Comparison of ENCODE assay signal across 8 cellular contexts in genomic region chr3:15815696-15816095, GRCh38. TPM values are rescaled to one million over a fixed set of nuclear protein-coding genes. Genes with fewer than 3 reads are reported as not detected.
DNase-seq lines count a peak whose midpoint lies in the region; ATAC-seq, FAIRE-seq and TF ChIP-seq lines count a peak whose summit lies in the region.

No MANE protein-coding gene starts in this region.

- TF ChIP-seq EP300 in K562 (IDR thresholded peaks at IDR 0.05; ENCODE audit: low read length): no peak

- in situ Hi-C loops in K562 (cut with MboI): loop anchor here (10.0 kb wide), 1 partner anchor 359 kb away; the partner anchor contains the start of gene GALNT15

- TF ChIP-seq CTCF in KMS-11 (conservative IDR thresholded peaks at IDR 0.05; ENCODE audit: low read depth, low read length) (0 out of 2 replicates have a peak, but pooled peaks have one; percentile 9), K562 (IDR thresholded peaks at IDR 0.05 in 2 of 3, conservative IDR thresholded peaks at IDR 0.05 in 1 of 3; ENCODE audit: insufficient read depth in 2 of 3, low read depth in 1 of 3, low read length in 3 of 3) (peak in 1 of 3 experiments; percentile 59; a peak in 2 of 6 replicates), right lobe of liver (IDR thresholded peaks at IDR 0.05) (peak; percentile 39 to 59 (median 50))

- no peaks in the 10 kb centered on the region for H3K36me3 Mint-ChIP-seq in immature natural killer cell

- DNase-seq in COR-L47 (lab: John Stamatoyannopoulos, UW): peak; percentile 52
- DNase-seq in K562 (ENCODE audit: extremely low read depth in 1 of 4, low spot score in 3 of 4): peak in 1 of 4 experiments; percentile 34
- no peak for DNase-seq in right lobe of liver
- DNase-seq in immature natural killer cell: no peak
- no peak for DNase-seq in NCI-H345 treated with DMSO at 0.1 percent for 48 hours (lab: John Stamatoyannopoulos, UW; ENCODE audit: unreplicated experiment)

- H3K79me2 ChIP-seq in KMS-11 (ENCODE audit: insufficient read depth, low read depth) (0 out of 2 replicates have a peak, but pooled peaks cover 6% of the 10 kb centered on the region), K562 (ENCODE audit: control insufficient read depth, insufficient read depth, low read length) (peaks cover 65% of the 10 kb centered on the region)

- H2AFZ ChIP-seq in KMS-11 (ENCODE audit: low read depth): no peak overlapping the region
- H2AFZ ChIP-seq in K562 (ENCODE audit: low read depth, low read length): no peak overlapping the region

- no peak overlapping the region for H3K4me2 ChIP-seq in KMS-11
- H3K4me2 ChIP-seq in K562 (ENCODE audit: insufficient read depth, low read length): no peak overlapping the region

- H3K4me1 ChIP-seq in KMS-11 (ENCODE audit: low read depth, poor library complexity, severe bottlenecking) (peaks cover 56% of the 10 kb centered on the region), K562 (replicated peaks in 1 of 2; ENCODE audit: control insufficient read depth in 2 of 2, insufficient read depth in 2 of 2, low read length in 2 of 2) (no peaks in the 10 kb centered on the region), right lobe of liver (peaks cover 0 to 12% (median 2%) of the 10 kb centered on the region in 4 donors)

- no peaks in the 10 kb centered on the region for H3K27me3 ChIP-seq in KMS-11 (ENCODE audit: insufficient read depth, low read depth)
- no peaks in the 10 kb centered on the region for H3K27me3 ChIP-seq in K562 (ENCODE audit: control insufficient read depth in 2 of 2, insufficient read depth in 2 of 2, low read length in 2 of 2)
- no peaks in the 10 kb centered on the region for H3K27me3 ChIP-seq in right lobe of liver

- H3K4me3 ChIP-seq in KMS-11 (IDR thresholded peaks at IDR 0.05; ENCODE audit: insufficient read depth, low read depth, low read length) (no peak overlapping the region), K562 (no peak overlapping the region), right lobe of liver (no peak overlapping the region)

- no peaks in the 10 kb centered on the region for H4K20me1 ChIP-seq in KMS-11 (ENCODE audit: insufficient read depth)
- peaks cover 3% of the 10 kb centered on the region; the same call in 1 of the 2 replicates for H4K20me1 ChIP-seq in K562 (replicated peaks; ENCODE audit: control insufficient read depth, insufficient read depth, low read length)

- H3K27ac Mint-ChIP-seq in immature natural killer cell: peak overlapping the region in 1 of 6 donors; percentile 24

- 54% methylated on average over 4 of the region's 4 CpGs for WGBS in K562 (ENCODE audit: insufficient coverage, low coverage, missing lambda C conversion rate)
- WGBS in right lobe of liver (ENCODE audit: insufficient coverage, low coverage, low lambda C conversion rate, missing lambda C conversion rate): 18% methylated on average over 4 of the region's 4 CpGs

- H3K4me1 Mint-ChIP-seq in immature natural killer cell: peaks cover 23 to 27% of the 10 kb centered on the region in 2 donors

- no peak overlapping the region for H3K4me3 Mint-ChIP-seq in immature natural killer cell

- TF ChIP-seq RAD21 in K562 (CRISPR knock-in tag; conservative IDR thresholded peaks at IDR 0.05 in 1 of 2, IDR thresholded peaks at IDR 0.05 in 1 of 2): peak; percentile 64 to 82

- intact Hi-C loops in K562 (cut with micrococcal nuclease): loop anchor here (1.0 to 2.0 kb wide), 3 partner anchors 233 to 432 kb away; no protein-coding TSS in a partner anchor
- intact Hi-C loops in right lobe of liver (cut with DNase I): no loop called here

- no peaks in the 10 kb centered on the region for H3K27me3 Mint-ChIP-seq in immature natural killer cell (ENCODE audit: low read depth in 3 of 3)

- FAIRE-seq in K562 (lab: Jason Lieb, UNC): no peak

- BruUV-seq in K562 (replicated peaks; lab: Mats Ljungman, UMichigan): no TSS peak

- POLR2A ChIA-PET in K562 (lab: Yijun Ruan, JAX): no interaction called here

- TF ChIP-seq POLR2A in K562 (conservative IDR thresholded peaks at IDR 0.05) (no peak), right lobe of liver (IDR thresholded peaks at IDR 0.05) (no peak)

- H3K36me3 ChIP-seq in KMS-11 (ENCODE audit: insufficient read depth) (no peaks in the 10 kb centered on the region), K562 (ENCODE audit: control insufficient read depth, insufficient read depth, low read length) (no peaks in the 10 kb centered on the region), right lobe of liver (no peaks in the 10 kb centered on the region)

- H3K9ac ChIP-seq in KMS-11: no peak overlapping the region
- no peak overlapping the region for H3K9ac ChIP-seq in K562 (ENCODE audit: insufficient read depth in 1 of 2, low read depth in 2 of 2, low read length in 2 of 2)

- CTCF ChIA-PET in K562 (lab: Yijun Ruan, JAX; ENCODE audit: low intra/inter-chr PET ratio): interaction anchor here (0.9 to 1.7 kb wide), 3 partner anchors 362 to 432 kb away, joined by 3 to 8 read pairs (median 4); no protein-coding TSS in a partner anchor

- H3K9me3 ChIP-seq in K562 (replicated peaks; ENCODE audit: control insufficient read depth, insufficient read depth, low read depth, low read length): no peaks in the 10 kb centered on the region
- no peaks in the 10 kb centered on the region for H3K9me3 ChIP-seq in right lobe of liver

- no peaks in the 10 kb centered on the region for H3K9me1 ChIP-seq in K562 (ENCODE audit: control insufficient read depth, insufficient read depth, low read length)

- ATAC-seq in K562 (peak; percentile 43; the same call in 1 of the 3 replicates), right lobe of liver (peak; percentile 68 to 73 (median 70)), GM19455 (IDR thresholded peaks at IDR 0.05; ENCODE audit: unreplicated experiment) (no peak), HG03565 (IDR thresholded peaks at IDR 0.05; ENCODE audit: unreplicated experiment) (no peak)

- H3K9me3 Mint-ChIP-seq in immature natural killer cell: no peaks in the 10 kb centered on the region

- H3K27ac ChIP-seq in KMS-11 (no peak overlapping the region), K562 (ENCODE audit: extremely low read depth, low read depth, low read length) (no peak overlapping the region), right lobe of liver (peak overlapping the region in 1 of 3 donors; percentile 24)

TF ChIP-seq in K562, 482 proteins besides CTCF, POLR2A, EP300 and RAD21 (continues in another document):
- TF ChIP-seq PRDM10 (IDR thresholded peaks at IDR 0.05; ENCODE audit: partially characterized antibody) (no peak), JUN (IDR thresholded peaks at IDR 0.05; ENCODE audit: borderline replicate concordance, low read depth, low read length) (no peak), JUN (CRISPR knock-in tag; IDR thresholded peaks at IDR 0.05; ENCODE audit: borderline replicate concordance) (no peak), FOXK2 (conservative IDR thresholded peaks at IDR 0.05 in 1 of 2, IDR thresholded peaks at IDR 0.05 in 1 of 2; ENCODE audit: low read depth in 2 of 2) (no peak), PHB (CRISPR knock-in tag; IDR thresholded peaks at IDR 0.05) (no peak)

RNA-seq across cellular contexts. Expression of gene ANKRD28, which starts 17.9 kb away (rescaled TPM):
- 112 and 305 TPM in 2 replicates for total RNA-seq in K562 (2011; cell fraction: chromatin; rRNA removed; ENCODE audit: low replicate concordance)
- 35.9 and 58.7 TPM in 2 replicates for total RNA-seq in K562 (2011; cell fraction: nucleolus; rRNA removed)
- 85.0 and 104 TPM in 2 replicates for total RNA-seq in K562 (2011; cell fraction: nucleoplasm; rRNA removed)
- 33.6 and 38.6 TPM in 2 replicates for total RNA-seq in K562 (2014; rRNA removed)
- 48.6 and 57.4 TPM in 2 replicates for total RNA-seq in K562 (2014; rRNA removed; fragmentation: Illumina TruSeq; extraction: Trizol)
- 52.9 and 56.4 TPM in 2 replicates for total RNA-seq in K562 (2015; rRNA removed; fragmentation: Illumina TruSeq; extraction: Trizol)
- total RNA-seq in K562 (2021): 48.6 and 53.0 TPM in 2 replicates
- 66.0 and 71.7 TPM in 2 replicates for polyA plus RNA-seq in K562 (2011; rRNA removed)
- 25.2 and 40.6 TPM in 2 replicates for polyA plus RNA-seq in K562 (2011; cell fraction: cytosol; rRNA removed)
- 61.1 and 103 TPM in 2 replicates for polyA plus RNA-seq in K562 (2011; cell fraction: nucleus; rRNA removed)
- 31.5 and 33.0 TPM in 2 replicates for polyA plus RNA-seq in K562 (2012)
- 36.7 and 42.4 TPM in 2 replicates for polyA plus RNA-seq in K562 (2014; fragmentation: Illumina TruSeq; extraction: Trizol)
- polyA plus RNA-seq in K562 (2014; fragmentation: Nextera tagmentation; extraction: Ambion mirVana): 10 to 100 TPM; 11.7 to 13.4 TPM
- polyA plus RNA-seq in K562 (2014; rRNA removed): 25.0 and 29.3 TPM in 2 replicates
- polyA minus RNA-seq in K562 (2011; rRNA and poly(A)+ RNA removed): 187 and 268 TPM in 2 replicates
- polyA minus RNA-seq in K562 (2011; cell fraction: cytosol; rRNA and poly(A)+ RNA removed): 44.7 and 62.7 TPM in 2 replicates
- 57.1 and 160 TPM in 2 replicates for polyA minus RNA-seq in K562 (2011; cell fraction: nucleus; rRNA and poly(A)+ RNA removed)
- total RNA-seq in right lobe of liver: 10 to 100 TPM; 16.4 to 32.2 (median 25.7) TPM
- 1 to 10 TPM; 5.2 to 9.6 (median 5.9) TPM for polyA plus RNA-seq in immature natural killer cell

Comparison
In these comparisons a context has a peak if more than half of its experiments do, and no peak if none do; other contexts are left out.
1. ATAC-seq: peak in K562 (single experiment) and right lobe of liver (4 of 4); none in GM19455 (single experiment) and HG03565 (single experiment).